In the genomic region with DNA sequence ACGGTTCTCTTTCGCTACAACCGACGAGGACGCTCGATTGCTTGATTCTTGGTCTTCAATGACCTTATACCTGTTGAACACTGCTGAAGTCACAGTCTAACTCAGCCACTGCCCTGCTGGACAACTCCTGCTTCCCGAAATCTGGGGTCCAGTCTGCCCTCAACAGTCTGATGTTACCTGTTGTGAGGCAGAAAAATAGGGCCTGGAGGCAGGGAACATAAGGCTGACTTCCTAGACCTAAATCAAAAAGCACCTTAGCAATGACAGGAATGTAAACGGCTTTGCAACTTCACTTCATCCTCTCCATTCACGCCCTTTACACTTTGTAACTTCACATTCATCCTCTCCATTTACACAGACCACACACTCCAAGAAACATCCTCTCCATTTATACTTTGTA, we compare ENCODE assay signal across 8 cellular contexts. TPM values are rescaled to one million over a fixed set of nuclear protein-coding genes. Genes with fewer than 3 reads are reported as not detected.
A peak's percentile ranks its signal among the peaks of the same experiment; 100 is the strongest.
DNase-seq lines count a peak whose midpoint lies in the region; TF ChIP-seq lines count a peak whose summit lies in the region.

No MANE protein-coding gene starts in this region.

- H3K79me2 ChIP-seq in Karpas-422 (ENCODE audit: low read length), result peaks cover 36% of the 10 kb centered on the region

- TF ChIP-seq CTCF in AG10803 (conservative IDR thresholded peaks at IDR 0.05; ENCODE audit: low read length) (no peak), choroid plexus epithelial cell (conservative IDR thresholded peaks at IDR 0.05; ENCODE audit: low read depth, low read length) (no peak)

- H3K4me2 ChIP-seq in Karpas-422 (ENCODE audit: low read depth, low read length, poor library complexity, severe bottlenecking), result peak overlapping the region; percentile 64

- H2AFZ ChIP-seq in Karpas-422 (ENCODE audit: low read length), result peak overlapping the region; percentile 61; the same call in 1 of the 2 replicates

- H4K20me1 ChIP-seq in Karpas-422 (ENCODE audit: insufficient read depth, low read depth, low read length), result no peaks in the 10 kb centered on the region

- peak overlapping the region; percentile 53 for H3K9ac ChIP-seq in Karpas-422 (ENCODE audit: low read length)

- no peak overlapping the region for H3K27ac ChIP-seq in Karpas-422 (ENCODE audit: low read length)
- no peak overlapping the region for H3K27ac ChIP-seq in muscle layer of duodenum (ENCODE audit: low read length)

- H3K9me3 ChIP-seq in Karpas-422 (ENCODE audit: low read length) (no peaks in the 10 kb centered on the region), muscle layer of duodenum (ENCODE audit: control insufficient read depth in 1 of 2, low read length in 2 of 2) (no peaks in the 10 kb centered on the region)

- H3K36me3 ChIP-seq in Karpas-422 (ENCODE audit: insufficient read depth, low read length) (no peaks in the 10 kb centered on the region), muscle layer of duodenum (ENCODE audit: control insufficient read depth in 1 of 2, insufficient read depth in 2 of 2, low read length in 2 of 2) (no peaks in the 10 kb centered on the region)

- H3K4me3 ChIP-seq in AG10803 (ENCODE audit: low read length) (peak overlapping the region; percentile 69), Karpas-422 (ENCODE audit: low read length) (peak overlapping the region; percentile 61; the same call in 1 of the 2 replicates), choroid plexus epithelial cell (ENCODE audit: low read depth, low read length) (peak overlapping the region; percentile 77), muscle layer of duodenum (ENCODE audit: low read depth in 1 of 2, low read length in 2 of 2) (peak overlapping the region; percentile 59 to 62)

- DNase-seq in AG10803 (ENCODE audit: low read depth) (no peak), Karpas-422 (no peak), choroid plexus epithelial cell (ENCODE audit: low read depth) (no peak), SIG-M5 (lab: John Stamatoyannopoulos, UW) (no peak), SKM-1 (lab: John Stamatoyannopoulos, UW; ENCODE audit: unreplicated experiment) (no peak), A172 (ENCODE audit: low spot score) (no peak)
- no peak for DNase-seq in activated CD4-positive, CD25-positive, alpha-beta regulatory T cell (lab: John Stamatoyannopoulos, UW)

- H3K27me3 ChIP-seq in Karpas-422 (ENCODE audit: low read length) (no peaks in the 10 kb centered on the region), muscle layer of duodenum (ENCODE audit: low read depth, low read length) (no peaks in the 10 kb centered on the region)

- H3K9me2 ChIP-seq in Karpas-422 (replicated peaks; ENCODE audit: insufficient read depth, low read length), result no peaks in the 10 kb centered on the region

- peaks cover 27% of the 10 kb centered on the region for H3K4me1 ChIP-seq in Karpas-422 (ENCODE audit: low read length)
- peaks cover 10 to 25% of the 10 kb centered on the region in 2 donors for H3K4me1 ChIP-seq in muscle layer of duodenum (ENCODE audit: control insufficient read depth in 1 of 2, insufficient read depth in 2 of 2, low read length in 2 of 2)

RNA-seq across cellular contexts. Expression of a gene that starts 0.6 kb away (rescaled TPM):
- total RNA-seq in Karpas-422 (2014; rRNA removed; shearing (Covaris generic); ENCODE audit: low replicate concordance), result 26.5 and 29.5 TPM in 2 replicates
- total RNA-seq in A172 (2014; rRNA removed; shearing (Covaris generic)), result 37.9 and 39.1 TPM in 2 replicates

RNA-seq across cellular contexts. Expression of a gene that starts 19.1 kb away (rescaled TPM):
- total RNA-seq in Karpas-422 (2014; rRNA removed; shearing (Covaris generic); ENCODE audit: low replicate concordance), result 11.8 and 17.0 TPM in 2 replicates
- total RNA-seq in A172 (2014; rRNA removed; shearing (Covaris generic)), result 17.6 and 21.9 TPM in 2 replicates

RNA-seq across cellular contexts. Expression of a gene that starts 47.7 kb away (rescaled TPM):
- total RNA-seq in Karpas-422 (2014; rRNA removed; shearing (Covaris generic); ENCODE audit: low replicate concordance), result not detected in 2 replicates
- not detected in 2 replicates for total RNA-seq in A172 (2014; rRNA removed; shearing (Covaris generic))
